In genomic region chr2:68466778-68467076, GRCh38 we compare ENCODE assay signal across 8 cellular contexts. TPM values are rescaled to one million over a fixed set of nuclear protein-coding genes. Genes with fewer than 3 reads are reported as not detected.
DNase-seq lines count a peak whose midpoint lies in the region; ATAC-seq lines count a peak whose summit lies in the region.

No MANE protein-coding gene starts in this region.

- H3K9me3 ChIP-seq in CD8-positive, alpha-beta memory T cell (ENCODE audit: low read length): no peaks in the 10 kb centered on the region
- H3K9me3 ChIP-seq in iPS-20b (ENCODE audit: insufficient read depth, low read depth, low read length) (no peaks in the 10 kb centered on the region), stomach smooth muscle (ENCODE audit: control insufficient read depth in 2 of 2, low read length in 2 of 2) (no peaks in the 10 kb centered on the region)

- H3K27ac ChIP-seq in CD8-positive, alpha-beta memory T cell (ENCODE audit: low read depth, low read length): peak overlapping the region; percentile 92
- no peak overlapping the region for H3K27ac ChIP-seq in iPS-20b (ENCODE audit: low read length)
- H3K27ac ChIP-seq in stomach smooth muscle (ENCODE audit: low read length): peak overlapping the region; percentile 72

- peaks cover 25% of the 10 kb centered on the region for H3K4me1 ChIP-seq in CD8-positive, alpha-beta memory T cell (ENCODE audit: insufficient read depth, low read length)
- no peaks in the 10 kb centered on the region for H3K4me1 ChIP-seq in iPS-20b (ENCODE audit: insufficient read depth, low read length)
- H3K4me1 ChIP-seq in stomach smooth muscle (ENCODE audit: control insufficient read depth, insufficient read depth, low read length): peaks cover 7% of the 10 kb centered on the region

- H3K4me3 Mint-ChIP-seq in CD8-positive, alpha-beta memory T cell: peak overlapping the region; percentile 92 to 99 (median 97)
- H3K4me3 Mint-ChIP-seq in activated naive CD8-positive, alpha-beta T cell treated with anti-CD3 and anti-CD28 coated beads for 36 hours: peak overlapping the region; percentile 95

- H3K36me3 Mint-ChIP-seq in CD8-positive, alpha-beta memory T cell: peaks cover 0 to 9% (median 1%) of the 10 kb centered on the region in 3 donors
- H3K36me3 Mint-ChIP-seq in activated naive CD8-positive, alpha-beta T cell treated with anti-CD3 and anti-CD28 coated beads for 36 hours: peaks cover 2% of the 10 kb centered on the region

- no peaks in the 10 kb centered on the region for H3K27me3 Mint-ChIP-seq in CD8-positive, alpha-beta memory T cell
- no peaks in the 10 kb centered on the region for H3K27me3 Mint-ChIP-seq in activated naive CD8-positive, alpha-beta T cell treated with anti-CD3 and anti-CD28 coated beads for 36 hours

- H3K9ac ChIP-seq in iPS-20b (ENCODE audit: low read depth, low read length) (peak overlapping the region; percentile 74; the same call in 1 of the 2 replicates), stomach smooth muscle (ENCODE audit: low read length in 2 of 2) (peak overlapping the region; percentile 79 to 84)

- H3K4me1 Mint-ChIP-seq in CD8-positive, alpha-beta memory T cell: peaks cover 31 to 56% (median 42%) of the 10 kb centered on the region in 3 donors
- peaks cover 39% of the 10 kb centered on the region for H3K4me1 Mint-ChIP-seq in activated naive CD8-positive, alpha-beta T cell treated with anti-CD3 and anti-CD28 coated beads for 36 hours

- peak overlapping the region; percentile 90 to 99 (median 96) for H3K27ac Mint-ChIP-seq in CD8-positive, alpha-beta memory T cell
- peak overlapping the region; percentile 93 for H3K27ac Mint-ChIP-seq in activated naive CD8-positive, alpha-beta T cell treated with anti-CD3 and anti-CD28 coated beads for 36 hours

- POLR2A ChIA-PET in CD8-positive, alpha-beta memory T cell (lab: Charles Lee): interaction anchor here (0.7 to 1.8 kb wide), 6 partner anchors 14 to 441 kb away, joined by 3 to 9 read pairs (median 4); no protein-coding TSS in a partner anchor

- H3K36me3 ChIP-seq in CD8-positive, alpha-beta memory T cell (ENCODE audit: insufficient read depth, low read length): no peaks in the 10 kb centered on the region
- no peaks in the 10 kb centered on the region for H3K36me3 ChIP-seq in iPS-20b (ENCODE audit: insufficient read depth, low read depth, low read length)
- no peaks in the 10 kb centered on the region for H3K36me3 ChIP-seq in stomach smooth muscle (ENCODE audit: control insufficient read depth in 2 of 2, insufficient read depth in 2 of 2, low read length in 2 of 2)

- ATAC-seq in HG02885 (IDR thresholded peaks at IDR 0.05; ENCODE audit: poor library complexity, unreplicated experiment) (peak; percentile 30), GM18517 (IDR thresholded peaks at IDR 0.05; ENCODE audit: unreplicated experiment) (no peak), HG03039 (IDR thresholded peaks at IDR 0.05; ENCODE audit: unreplicated experiment) (no peak)

- DNase-seq in CD8-positive, alpha-beta memory T cell: no peak
- DNase-seq in activated naive CD8-positive, alpha-beta T cell treated with anti-CD3 and anti-CD28 coated beads for 36 hours: no peak
- no peak for DNase-seq in stimulated activated CD4-positive, alpha-beta T cell treated with anti-CD3 and anti-CD28 coated beads, Interleukin-12 subunit alpha, Interleukin-12 subunit beta, amount 100 ng/mL, for 4 hours

- H3K27me3 ChIP-seq in CD8-positive, alpha-beta memory T cell (ENCODE audit: insufficient read depth, low read length, poor library complexity, severe bottlenecking): no peaks in the 10 kb centered on the region
- H3K27me3 ChIP-seq in iPS-20b (ENCODE audit: insufficient read depth, low read length): no peaks in the 10 kb centered on the region
- no peaks in the 10 kb centered on the region for H3K27me3 ChIP-seq in stomach smooth muscle (ENCODE audit: control insufficient read depth in 1 of 2, insufficient read depth in 2 of 2, low read length in 2 of 2)

- CTCF ChIA-PET in CD8-positive, alpha-beta memory T cell (lab: Charles Lee): interaction anchor here (0.7 to 7.0 kb wide), 14 partner anchors 11 to 458 kb away, joined by 3 to 55 read pairs (median 4); no protein-coding TSS in a partner anchor

- no peaks in the 10 kb centered on the region for H3K9me3 Mint-ChIP-seq in CD8-positive, alpha-beta memory T cell
- H3K9me3 Mint-ChIP-seq in activated naive CD8-positive, alpha-beta T cell treated with anti-CD3 and anti-CD28 coated beads for 36 hours: no peaks in the 10 kb centered on the region

- H3K4me3 ChIP-seq in CD8-positive, alpha-beta memory T cell (ENCODE audit: low read length): peak overlapping the region; percentile 98
- H3K4me3 ChIP-seq in iPS-20b (ENCODE audit: low read length): peak overlapping the region; percentile 88
- peak overlapping the region; percentile 91 to 99 for H3K4me3 ChIP-seq in stomach smooth muscle (ENCODE audit: low read length in 2 of 2)

RNA-seq across cellular contexts. Expression of gene FBXO48, which starts 0.4 kb away (rescaled TPM):
- 1 to 10 TPM; 1.5 to 1.6 TPM for total RNA-seq in CD8-positive, alpha-beta memory T cell
- polyA plus RNA-seq in CD8-positive, alpha-beta memory T cell: 0.79 TPM
- 1 to 10 TPM; 1.5 to 1.7 TPM for total RNA-seq in activated naive CD8-positive, alpha-beta T cell treated with anti-CD3 and anti-CD28 coated beads for 36 hours

RNA-seq across cellular contexts. Expression of gene APLF, which starts 0.7 kb away (rescaled TPM):
- 1 to 10 TPM; 3.6 to 4.0 TPM for total RNA-seq in CD8-positive, alpha-beta memory T cell
- 1.9 TPM for polyA plus RNA-seq in CD8-positive, alpha-beta memory T cell
- total RNA-seq in activated naive CD8-positive, alpha-beta T cell treated with anti-CD3 and anti-CD28 coated beads for 36 hours: 1 to 10 TPM; 2.4 to 2.7 TPM
